8 cellular contexts compared by ENCODE assay signal in genomic region chr1:6603424-6603850, GRCh38. TPM values are rescaled to one million over a fixed set of nuclear protein-coding genes. Genes with fewer than 3 reads are reported as not detected.
DNase-seq lines count a peak whose midpoint lies in the region; ATAC-seq and TF ChIP-seq lines count a peak whose summit lies in the region.

No MANE protein-coding gene starts in this region.

- TF ChIP-seq CTCF in transverse colon (IDR thresholded peaks at IDR 0.05), result no peak

- peak overlapping the region; percentile 85 to 92 for H3K4me3 ChIP-seq in CD4-positive, alpha-beta memory T cell (ENCODE audit: low read length in 2 of 2)
- peak overlapping the region; percentile 98 for H3K4me3 ChIP-seq in naive thymus-derived CD4-positive, alpha-beta T cell (ENCODE audit: low read length)
- peak overlapping the region; percentile 62 to 90 (median 71) for H3K4me3 ChIP-seq in transverse colon

- CTCF ChIA-PET in CD4-positive, alpha-beta memory T cell (lab: Charles Lee; ENCODE audit: partially characterized antibody), result interaction anchor here (1.0 to 2.5 kb wide), 4 partner anchors 9 to 48 kb away, joined by 3 to 13 read pairs (median 5); partner anchors contain the start of genes TAS1R1 and THAP3
- CTCF ChIA-PET in naive thymus-derived CD4-positive, alpha-beta T cell (lab: Charles Lee), result interaction anchor here (0.5 to 3.6 kb wide), 6 partner anchors 14 to 95 kb away, joined by 3 to 17 read pairs (median 4); partner anchors contain the start of genes NOL9 and TAS1R1

- POLR2A ChIA-PET in CD4-positive, alpha-beta memory T cell (lab: Charles Lee; ENCODE audit: partially characterized antibody), result interaction anchor here (0.9 to 8.5 kb wide), 17 partner anchors 9 to 611 kb away, joined by 3 to 273 read pairs (median 19); partner anchors contain the start of genes CAMTA1, NOL9, PHF13 and PLEKHG5
- POLR2A ChIA-PET in naive thymus-derived CD4-positive, alpha-beta T cell (lab: Charles Lee), result interaction anchor here (0.7 to 15.1 kb wide), 17 partner anchors 7 to 143 kb away, joined by 3 to 246 read pairs (median 5); partner anchors contain the start of genes NOL9, PHF13, TAS1R1 and THAP3

- intact Hi-C loops in CD4-positive, alpha-beta memory T cell (cut with micrococcal nuclease), result loop anchor here (1.0 to 2.0 kb wide), 2 partner anchors 10 to 143 kb away; partner anchors contain the start of gene PHF13
- intact Hi-C loops in naive thymus-derived CD4-positive, alpha-beta T cell (cut with micrococcal nuclease), result loop anchor here (1.0 to 5.0 kb wide), 9 partner anchors 10 to 611 kb away; partner anchors contain the start of genes CAMTA1 (in 2 of the 2), NPHP4 (in 2 of the 2), PHF13 (in 2 of the 2) and ACOT7 (in 1 of the 2)
- intact Hi-C loops in transverse colon (cut with DNase I; ENCODE audit: low total_unique reads), result no loop called here

- ATAC-seq in GM21529 (IDR thresholded peaks at IDR 0.05; ENCODE audit: unreplicated experiment), result peak; percentile 13
- peak; percentile 48 for ATAC-seq in naive thymus-derived CD4-positive, alpha-beta T cell

- H3K27me3 ChIP-seq in CD4-positive, alpha-beta memory T cell (ENCODE audit: insufficient read depth, low read length), result no peaks in the 10 kb centered on the region
- no peaks in the 10 kb centered on the region for H3K27me3 ChIP-seq in naive thymus-derived CD4-positive, alpha-beta T cell (ENCODE audit: control insufficient read depth in 2 of 2, insufficient read depth in 2 of 2, low read length in 2 of 2)
- H3K27me3 ChIP-seq in transverse colon, result no peaks in the 10 kb centered on the region

- H3K4me1 ChIP-seq in CD4-positive, alpha-beta memory T cell (ENCODE audit: insufficient read depth, low read length), result peaks cover 34% of the 10 kb centered on the region
- peaks cover 25 to 26% of the 10 kb centered on the region in 2 donors for H3K4me1 ChIP-seq in naive thymus-derived CD4-positive, alpha-beta T cell (ENCODE audit: control insufficient read depth in 2 of 2, insufficient read depth in 2 of 2, low read length in 2 of 2)
- peaks cover 19 to 40% (median 28%) of the 10 kb centered on the region in 4 donors for H3K4me1 ChIP-seq in transverse colon

- H3K27ac ChIP-seq in CD4-positive, alpha-beta memory T cell (ENCODE audit: low read depth, low read length), result peak overlapping the region; percentile 88
- H3K27ac ChIP-seq in epithelial cell of prostate (peak overlapping the region; percentile 98), transverse colon (peak overlapping the region; percentile 95 to 99 (median 98))
- peak overlapping the region; percentile 94 for H3K27ac ChIP-seq in naive thymus-derived CD4-positive, alpha-beta T cell (ENCODE audit: low read depth, low read length)

- peaks cover 5 to 25% of the 10 kb centered on the region in 2 donors for H3K36me3 Mint-ChIP-seq in CD4-positive, alpha-beta memory T cell
- peaks cover 0 to 3% (median 0%) of the 10 kb centered on the region in 5 donors for H3K36me3 Mint-ChIP-seq in naive thymus-derived CD4-positive, alpha-beta T cell

- 3% methylated on average over 5 to 29 of the region's 29 CpGs for WGBS in transverse colon (ENCODE audit: low coverage in 1 of 2), 2 donors

- DNase-seq in CD4-positive, alpha-beta memory T cell, result peak; percentile 67 to 85 (median 71)
- DNase-seq in NAMALWA (ENCODE audit: low spot score) (peak; percentile 81), epithelial cell of prostate (ENCODE audit: low read depth, low spot score) (no peak), transverse colon (peak; percentile 65), KBM-7 (no peak)
- peak; percentile 20 for DNase-seq in activated CD8-positive, alpha-beta memory T cell treated with anti-CD3 and anti-CD28 coated beads, Interleukin-2, amount 50 U/mL, for 24 hours (ENCODE audit: extremely low read depth)
- peak; percentile 47 to 82 (median 75) for DNase-seq in naive thymus-derived CD4-positive, alpha-beta T cell

- H3K4me3 Mint-ChIP-seq in CD4-positive, alpha-beta memory T cell, result peak overlapping the region; percentile 84 to 95 (median 90)
- peak overlapping the region; percentile 74 to 99 (median 91) for H3K4me3 Mint-ChIP-seq in naive thymus-derived CD4-positive, alpha-beta T cell

- no peak for TF ChIP-seq EP300 in transverse colon (IDR thresholded peaks at IDR 0.05; ENCODE audit: low read depth)

- peak; percentile 75 for TF ChIP-seq POLR2A in transverse colon (IDR thresholded peaks at IDR 0.05)

- H3K27ac Mint-ChIP-seq in CD4-positive, alpha-beta memory T cell, result peak overlapping the region; percentile 95 to 99 (median 97)
- H3K27ac Mint-ChIP-seq in naive thymus-derived CD4-positive, alpha-beta T cell, result peak overlapping the region; percentile 95 to 99 (median 98)

- peaks cover 3% of the 10 kb centered on the region for H3K36me3 ChIP-seq in CD4-positive, alpha-beta memory T cell (ENCODE audit: insufficient read depth, low read length)
- H3K36me3 ChIP-seq in naive thymus-derived CD4-positive, alpha-beta T cell (ENCODE audit: control insufficient read depth in 2 of 3, insufficient read depth in 3 of 3, low read length in 3 of 3), result peaks cover 0 to 11% (median 3%) of the 10 kb centered on the region in 3 experiments
- H3K36me3 ChIP-seq in transverse colon, result peaks cover 0 to 2% (median 0%) of the 10 kb centered on the region in 4 donors

- H3K27me3 Mint-ChIP-seq in CD4-positive, alpha-beta memory T cell, result no peaks in the 10 kb centered on the region
- H3K27me3 Mint-ChIP-seq in naive thymus-derived CD4-positive, alpha-beta T cell, result peaks cover 0 to 3% (median 0%) of the 10 kb centered on the region in 5 donors

- peaks cover 0 to 2% (median 0%) of the 10 kb centered on the region in 8 donors for H3K9me3 Mint-ChIP-seq in CD4-positive, alpha-beta memory T cell
- peaks cover 0 to 2% (median 0%) of the 10 kb centered on the region in 11 donors for H3K9me3 Mint-ChIP-seq in naive thymus-derived CD4-positive, alpha-beta T cell

- in situ Hi-C loops in transverse colon (cut with MboI; ENCODE audit: low pct_ligation_motif_present in 1 of 4, low pct_unique_long_range_greater_than_20kb in 1 of 4, low sequenced_read_pairs in 3 of 4) (no loop called here), KBM-7 (cut with MboI; ENCODE audit: low pct_unique_long_range_greater_than_20kb, low sequenced_read_pairs) (no loop called here)

- no peaks in the 10 kb centered on the region for H3K9me3 ChIP-seq in CD4-positive, alpha-beta memory T cell (ENCODE audit: control insufficient read depth in 1 of 2, low read length in 2 of 2)
- no peaks in the 10 kb centered on the region for H3K9me3 ChIP-seq in naive thymus-derived CD4-positive, alpha-beta T cell (ENCODE audit: control insufficient read depth in 2 of 3, low read length in 3 of 3)
- no peaks in the 10 kb centered on the region for H3K9me3 ChIP-seq in transverse colon

- peaks cover 6 to 40% (median 28%) of the 10 kb centered on the region in 4 donors for H3K4me1 Mint-ChIP-seq in CD4-positive, alpha-beta memory T cell
- peaks cover 13 to 37% (median 30%) of the 10 kb centered on the region in 7 donors for H3K4me1 Mint-ChIP-seq in naive thymus-derived CD4-positive, alpha-beta T cell

RNA-seq across cellular contexts. Expression of gene KLHL21, which starts 0.8 kb away (rescaled TPM):
- total RNA-seq in CD4-positive, alpha-beta memory T cell, result 10 to 100 TPM; 80.6 to 85.2 TPM
- 10 to 100 TPM; 18.3 to 32.5 TPM for polyA plus RNA-seq in CD4-positive, alpha-beta memory T cell
- 10 to 100 TPM; 25.2 to 58.1 (median 33.0) TPM for total RNA-seq in naive thymus-derived CD4-positive, alpha-beta T cell
- 10 to 100 TPM; 17.2 to 31.1 TPM for polyA plus RNA-seq in naive thymus-derived CD4-positive, alpha-beta T cell
- total RNA-seq in transverse colon, result 10 to 100 TPM; 23.6 to 67.7 (median 36.1) TPM

RNA-seq across cellular contexts. Expression of gene PHF13, which starts 10.1 kb away (rescaled TPM):
- total RNA-seq in CD4-positive, alpha-beta memory T cell, result 10 to 100 TPM; 13.1 to 14.7 TPM
- 1 to 10 TPM; 2.1 to 6.9 TPM for polyA plus RNA-seq in CD4-positive, alpha-beta memory T cell
- 10 to 100 TPM in 3 of 5 experiments, 1 to 10 TPM in 2; 7.7 to 14.3 (median 12.2) TPM for total RNA-seq in naive thymus-derived CD4-positive, alpha-beta T cell
- 1 to 10 TPM; 4.4 to 6.3 TPM for polyA plus RNA-seq in naive thymus-derived CD4-positive, alpha-beta T cell
- 10 to 100 TPM in 2 of 4 donors, 1 to 10 TPM in 2; 8.7 to 17.3 (median 10.3) TPM for total RNA-seq in transverse colon

RNA-seq across cellular contexts. Expression of gene THAP3, which starts 21.2 kb away (rescaled TPM):
- 10 to 100 TPM; 29.5 to 34.5 TPM for total RNA-seq in CD4-positive, alpha-beta memory T cell
- 10 to 100 TPM; 13.5 to 18.7 TPM for polyA plus RNA-seq in CD4-positive, alpha-beta memory T cell
- 10 to 100 TPM; 14.1 to 30.5 (median 20.3) TPM for total RNA-seq in naive thymus-derived CD4-positive, alpha-beta T cell
- polyA plus RNA-seq in naive thymus-derived CD4-positive, alpha-beta T cell, result 10 to 100 TPM; 18.7 to 31.8 TPM
- 10 to 100 TPM in 2 of 4 donors, 1 to 10 TPM in 2; 7.5 to 21.0 (median 13.2) TPM for total RNA-seq in transverse colon

RNA-seq across cellular contexts. Expression of gene ZBTB48, which starts 23.6 kb away (rescaled TPM):
- total RNA-seq in CD4-positive, alpha-beta memory T cell, result 10 to 100 TPM; 62.6 to 70.7 TPM
- 10 to 100 TPM; 18.4 to 23.9 TPM for polyA plus RNA-seq in CD4-positive, alpha-beta memory T cell
- total RNA-seq in naive thymus-derived CD4-positive, alpha-beta T cell, result 10 to 100 TPM; 39.1 to 70.4 (median 62.2) TPM
- polyA plus RNA-seq in naive thymus-derived CD4-positive, alpha-beta T cell, result 10 to 100 TPM; 18.5 to 27.9 TPM
- 10 to 100 TPM; 18.3 to 37.7 (median 30.5) TPM for total RNA-seq in transverse colon

RNA-seq across cellular contexts. Expression of gene TAS1R1, which starts 48.3 kb away (rescaled TPM):
- total RNA-seq in CD4-positive, alpha-beta memory T cell, result not detected
- polyA plus RNA-seq in CD4-positive, alpha-beta memory T cell, result not detected
- not detected for total RNA-seq in naive thymus-derived CD4-positive, alpha-beta T cell
- not detected for polyA plus RNA-seq in naive thymus-derived CD4-positive, alpha-beta T cell
- total RNA-seq in transverse colon, result under 1 TPM in 1 of 4 donors, not detected in 3; 0.48 TPM

Comparison
In these comparisons a context has a peak if more than half of its experiments do, and no peak if none do; other contexts are left out.
1. DNase-seq: peak in CD4-positive, alpha-beta memory T cell (5 of 5), NAMALWA (single experiment), activated CD8-positive, alpha-beta memory T cell treated with anti-CD3 and anti-CD28 coated beads, Interleukin-2, amount 50 U/mL, for 24 hours (single experiment), naive thymus-derived CD4-positive, alpha-beta T cell (9 of 9) and transverse colon (single experiment); none in epithelial cell of prostate (single experiment) and KBM-7 (single experiment).
2. Peak in every context shown above with its lines, with median percentiles within 50 percentile points of each other: H3K27ac ChIP-seq and H3K4me3 ChIP-seq.